In the genomic region with DNA sequence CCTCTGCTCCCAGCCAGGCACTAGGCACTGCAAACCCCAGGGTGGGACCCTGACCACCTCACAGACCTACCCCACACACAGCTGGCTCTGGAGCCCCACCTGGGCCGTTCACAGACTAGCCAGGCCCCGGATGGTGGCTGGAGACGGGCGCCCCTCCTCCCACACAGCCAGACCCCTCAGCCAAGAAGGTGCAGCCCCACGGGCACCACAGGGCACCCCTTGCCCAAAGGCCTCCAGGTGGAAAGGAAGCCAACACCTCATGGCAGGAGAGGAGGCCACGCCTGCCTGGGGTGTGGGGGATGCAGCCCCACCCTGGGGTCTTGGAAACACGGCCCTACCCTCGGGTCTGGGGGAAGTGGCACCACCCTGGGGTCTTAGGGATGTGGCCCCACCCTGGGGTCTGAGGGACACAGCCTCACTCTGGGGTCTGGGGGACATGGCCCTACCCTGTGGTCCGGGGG, we compare ENCODE assay signal across 19 cellular contexts. TPM values are rescaled to one million over a fixed set of nuclear protein-coding genes. Genes with fewer than 3 reads are reported as not detected.
"Had no signal": no experiment of that assay in that cellular context is flagged by ENCODE, and none has a peak within 500 bp of the region (broad histone marks: within the 10 kb centered on the region; RNA-seq: fewer than 3 reads in every experiment).

No MANE protein-coding gene starts in this region.

- H3K36me3 Mint-ChIP-seq: activated naive CD8-positive, alpha-beta T cell treated with anti-CD3 and anti-CD28 coated beads, Interleukin-2, amount 10 ng/mL, durations not matched to agents 7 days and 5 days; naive thymus-derived CD4-positive, alpha-beta T cell; stimulated activated naive B cell treated with anti-CD40 and anti-IgM and Interleukin-4, amounts not matched to agents 10 μg/mL and 1 μg/mL and 100 μg/mL, for 72 hours had no signal

- H3K27me3 Mint-ChIP-seq: activated CD4-positive, alpha-beta memory T cell treated with anti-CD3 and anti-CD28 coated beads, Interleukin-2, amount 10 ng/mL, durations not matched to agents 7 days and 5 days; activated CD4-positive, alpha-beta T cell treated with anti-CD3 and anti-CD28 coated beads, Interleukin-2, amount 10 ng/mL, durations not matched to agents 24 days and 14 days; naive thymus-derived CD4-positive, alpha-beta T cell had no signal

- H3K4me3 Mint-ChIP-seq: activated CD4-positive, alpha-beta memory T cell treated with anti-CD3 and anti-CD28 coated beads, Interleukin-2, amount 10 ng/mL, durations not matched to agents 7 days and 5 days; activated CD4-positive, alpha-beta T cell treated with anti-CD3 and anti-CD28 coated beads, Interleukin-2, amount 10 ng/mL, durations not matched to agents 24 days and 14 days; activated naive CD4-positive, alpha-beta T cell treated with anti-CD3 and anti-CD28 coated beads for 36 hours; activated naive CD8-positive, alpha-beta T cell treated with anti-CD3 and anti-CD28 coated beads, Interleukin-2, amount 10 ng/mL, durations not matched to agents 7 days and 5 days; activated T-cell treated with anti-CD3 and anti-CD28 coated beads, Interleukin-2, amount 50 U/mL, for 72 hours; naive thymus-derived CD4-positive, alpha-beta T cell; stimulated activated naive B cell treated with anti-CD40 and anti-IgM and Interleukin-4, amounts not matched to agents 10 μg/mL and 1 μg/mL and 100 μg/mL, for 72 hours; T-helper 1 cell treated with Interleukin-12 subunit alpha and Interleukin-12 subunit beta and Interleukin-4 antibody, amounts not matched to agents 30 μg/mL and 1 μg/mL, for 36 hours had no signal

- DNase-seq: activated CD4-positive, alpha-beta memory T cell treated with anti-CD3 and anti-CD28 coated beads, Interleukin-2, amount 10 ng/mL, durations not matched to agents 7 days and 5 days; activated CD4-positive, alpha-beta T cell treated with anti-CD3 and anti-CD28 coated beads, Interleukin-2, amount 10 ng/mL, durations not matched to agents 24 days and 14 days; activated CD4-positive, CD25-positive, alpha-beta regulatory T cell; activated effector memory CD4-positive, alpha-beta T cell treated with Interleukin-2 at 50 U/mL for 16 hours; activated naive CD4-positive, alpha-beta T cell treated with anti-CD3 and anti-CD28 coated beads for 36 hours; activated naive CD8-positive, alpha-beta T cell treated with anti-CD3 and anti-CD28 coated beads, Interleukin-2, amount 10 ng/mL, durations not matched to agents 7 days and 5 days; activated T-cell treated with anti-CD3 and anti-CD28 coated beads, Interleukin-2, amount 50 U/mL, for 72 hours; foreskin keratinocyte; small intestine; stimulated activated CD4-positive, alpha-beta T cell treated with anti-CD3 and anti-CD28 coated beads, Interleukin-15, amount 100 ng/mL, for 24 hours; stimulated activated naive B cell treated with anti-CD40 and anti-IgM and Interleukin-4, amounts not matched to agents 10 μg/mL and 1 μg/mL and 100 μg/mL, for 72 hours; T1000 had no signal

- H3K9me3 ChIP-seq: ovary, thoracic aorta, upper lobe of left lung had no signal

- H2AFZ ChIP-seq: hepatocyte had no signal

- H3K9me3 Mint-ChIP-seq: activated CD4-positive, alpha-beta memory T cell treated with anti-CD3 and anti-CD28 coated beads, Interleukin-2, amount 10 ng/mL, durations not matched to agents 7 days and 5 days; activated CD4-positive, alpha-beta T cell treated with anti-CD3 and anti-CD28 coated beads, Interleukin-2, amount 10 ng/mL, durations not matched to agents 24 days and 14 days; activated naive CD4-positive, alpha-beta T cell treated with anti-CD3 and anti-CD28 coated beads for 36 hours; activated naive CD8-positive, alpha-beta T cell treated with anti-CD3 and anti-CD28 coated beads, Interleukin-2, amount 10 ng/mL, durations not matched to agents 7 days and 5 days; activated T-cell treated with anti-CD3 and anti-CD28 coated beads, Interleukin-2, amount 50 U/mL, for 72 hours; naive thymus-derived CD4-positive, alpha-beta T cell; stimulated activated naive B cell treated with anti-CD40 and anti-IgM and Interleukin-4, amounts not matched to agents 10 μg/mL and 1 μg/mL and 100 μg/mL, for 72 hours; T-helper 1 cell treated with Interleukin-12 subunit alpha and Interleukin-12 subunit beta and Interleukin-4 antibody, amounts not matched to agents 30 μg/mL and 1 μg/mL, for 36 hours had no signal

- H3K4me2 ChIP-seq: hepatocyte had no signal

- H3K4me3 ChIP-seq: hepatocyte, lung, ovary, thoracic aorta, upper lobe of left lung had no signal

- H3K27ac Mint-ChIP-seq: activated CD4-positive, alpha-beta memory T cell treated with anti-CD3 and anti-CD28 coated beads, Interleukin-2, amount 10 ng/mL, durations not matched to agents 7 days and 5 days; activated CD4-positive, alpha-beta T cell treated with anti-CD3 and anti-CD28 coated beads, Interleukin-2, amount 10 ng/mL, durations not matched to agents 24 days and 14 days; activated naive CD4-positive, alpha-beta T cell treated with anti-CD3 and anti-CD28 coated beads for 36 hours; activated naive CD8-positive, alpha-beta T cell treated with anti-CD3 and anti-CD28 coated beads, Interleukin-2, amount 10 ng/mL, durations not matched to agents 7 days and 5 days; activated T-cell treated with anti-CD3 and anti-CD28 coated beads, Interleukin-2, amount 50 U/mL, for 72 hours; naive thymus-derived CD4-positive, alpha-beta T cell; stimulated activated naive B cell treated with anti-CD40 and anti-IgM and Interleukin-4, amounts not matched to agents 10 μg/mL and 1 μg/mL and 100 μg/mL, for 72 hours; T-helper 1 cell treated with Interleukin-12 subunit alpha and Interleukin-12 subunit beta and Interleukin-4 antibody, amounts not matched to agents 30 μg/mL and 1 μg/mL, for 36 hours had no signal

- H3K4me1 ChIP-seq: foreskin keratinocyte, upper lobe of left lung had no signal

- H3K4me1 Mint-ChIP-seq: activated CD4-positive, alpha-beta memory T cell treated with anti-CD3 and anti-CD28 coated beads, Interleukin-2, amount 10 ng/mL, durations not matched to agents 7 days and 5 days; activated CD4-positive, alpha-beta T cell treated with anti-CD3 and anti-CD28 coated beads, Interleukin-2, amount 10 ng/mL, durations not matched to agents 24 days and 14 days had no signal

- H3K36me3 ChIP-seq: ovary, thoracic aorta, upper lobe of left lung had no signal

- H3K27me3 ChIP-seq: foreskin keratinocyte, hepatocyte, ovary, upper lobe of left lung had no signal

- H3K79me2 ChIP-seq: hepatocyte had no signal

- ATAC-seq: naive thymus-derived CD4-positive, alpha-beta T cell; stimulated activated naive B cell treated with anti-CD40 and anti-IgM and Interleukin-4, amounts not matched to agents 10 μg/mL and 1 μg/mL and 100 μg/mL, for 72 hours had no signal

- H3K27ac ChIP-seq: foreskin keratinocyte, hepatocyte, ovary, thoracic aorta, upper lobe of left lung had no signal

RNA-seq across cellular contexts. Expression of gene WNT9A, which starts 44.6 kb away (rescaled TPM):
- total RNA-seq: activated CD4-positive, alpha-beta T cell treated with anti-CD3 and anti-CD28 coated beads, Interleukin-2, amount 10 ng/mL, durations not matched to agents 24 days and 14 days; activated naive CD4-positive, alpha-beta T cell treated with anti-CD3 and anti-CD28 coated beads for 36 hours had no signal
